ENCODE assay signal across 1 cellular context in the genomic region with DNA sequence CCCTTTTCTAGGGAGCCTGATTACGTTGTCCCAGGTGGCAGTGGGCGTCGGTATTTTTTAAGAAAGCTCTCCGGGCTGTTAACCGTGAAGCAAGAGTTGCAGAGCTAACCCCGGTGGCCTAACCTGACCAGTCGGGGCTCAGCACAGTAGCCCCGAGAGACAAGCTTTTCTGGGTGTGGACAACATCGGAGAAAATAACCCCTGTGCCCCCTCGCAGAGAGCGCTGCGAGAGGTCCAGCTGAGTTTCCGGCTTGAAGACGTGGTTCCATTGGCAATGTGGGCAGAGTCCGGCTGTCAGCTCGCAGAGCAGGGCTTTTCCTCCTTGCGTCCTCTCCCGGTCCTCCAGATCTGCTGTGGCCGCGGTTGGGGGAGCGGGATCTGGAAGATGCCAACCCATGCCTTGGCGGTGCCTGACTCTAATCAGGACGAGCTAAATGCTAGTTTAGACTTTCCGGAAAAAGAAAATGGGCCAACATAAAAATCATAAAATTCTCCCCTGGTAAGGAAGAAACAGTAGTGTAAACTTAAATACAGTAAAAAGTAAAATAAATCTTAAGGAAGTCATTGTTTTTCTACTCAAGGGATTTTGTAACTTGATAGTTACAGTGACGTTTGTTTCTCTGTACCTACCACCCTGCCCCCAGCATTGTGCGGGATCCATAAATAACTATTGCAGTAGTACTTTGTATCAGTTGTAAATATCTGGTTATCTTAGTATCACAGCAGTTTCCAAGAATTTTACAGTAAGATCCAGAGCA.
TF ChIP-seq lines count a peak whose summit lies in the region.

No MANE protein-coding gene starts in this region.

TF ChIP-seq in K562, 482 proteins besides CTCF, POLR2A, EP300 and RAD21 (continued from another document and continues in another):
- TF ChIP-seq, protein P1, sequence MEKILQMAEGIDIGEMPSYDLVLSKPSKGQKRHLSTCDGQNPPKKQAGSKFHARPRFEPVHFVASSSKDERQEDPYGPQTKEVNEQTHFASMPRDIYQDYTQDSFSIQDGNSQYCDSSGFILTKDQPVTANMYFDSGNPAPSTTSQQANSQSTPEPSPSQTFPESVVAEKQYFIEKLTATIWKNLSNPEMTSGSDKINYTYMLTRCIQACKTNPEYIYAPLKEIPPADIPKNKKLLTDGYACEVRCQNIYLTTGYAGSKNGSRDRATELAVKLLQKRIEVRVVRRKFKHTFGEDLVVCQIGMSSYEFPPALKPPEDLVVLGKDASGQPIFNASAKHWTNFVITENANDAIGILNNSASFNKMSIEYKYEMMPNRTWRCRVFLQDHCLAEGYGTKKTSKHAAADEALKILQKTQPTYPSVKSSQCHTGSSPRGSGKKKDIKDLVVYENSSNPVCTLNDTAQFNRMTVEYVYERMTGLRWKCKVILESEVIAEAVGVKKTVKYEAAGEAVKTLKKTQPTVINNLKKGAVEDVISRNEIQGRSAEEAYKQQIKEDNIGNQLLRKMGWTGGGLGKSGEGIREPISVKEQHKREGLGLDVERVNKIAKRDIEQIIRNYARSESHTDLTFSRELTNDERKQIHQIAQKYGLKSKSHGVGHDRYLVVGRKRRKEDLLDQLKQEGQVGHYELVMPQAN (IDR thresholded peaks at IDR 0.05; ENCODE audit: borderline replicate concordance): peak; percentile 79; the same call in 1 of the 2 replicates
- peak; percentile 24 to 41; a peak in 1 of 4 replicates for TF ChIP-seq MAZ (CRISPR knock-in tag; conservative IDR thresholded peaks at IDR 0.05 in 1 of 2, IDR thresholded peaks at IDR 0.05 in 1 of 2)
- TF ChIP-seq HDAC1 (IDR thresholded peaks at IDR 0.05): no peak
- no peak for TF ChIP-seq CBX3 (IDR thresholded peaks at IDR 0.05; ENCODE audit: borderline replicate concordance in 1 of 2, low read length in 2 of 2)
- TF ChIP-seq, protein P2, sequence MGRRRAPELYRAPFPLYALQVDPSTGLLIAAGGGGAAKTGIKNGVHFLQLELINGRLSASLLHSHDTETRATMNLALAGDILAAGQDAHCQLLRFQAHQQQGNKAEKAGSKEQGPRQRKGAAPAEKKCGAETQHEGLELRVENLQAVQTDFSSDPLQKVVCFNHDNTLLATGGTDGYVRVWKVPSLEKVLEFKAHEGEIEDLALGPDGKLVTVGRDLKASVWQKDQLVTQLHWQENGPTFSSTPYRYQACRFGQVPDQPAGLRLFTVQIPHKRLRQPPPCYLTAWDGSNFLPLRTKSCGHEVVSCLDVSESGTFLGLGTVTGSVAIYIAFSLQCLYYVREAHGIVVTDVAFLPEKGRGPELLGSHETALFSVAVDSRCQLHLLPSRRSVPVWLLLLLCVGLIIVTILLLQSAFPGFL (CRISPR knock-in tag; IDR thresholded peaks at IDR 0.05): 0 out of 2 replicates have a peak, but pooled peaks have one; percentile 42
- TF ChIP-seq PHB2 (IDR thresholded peaks at IDR 0.05; ENCODE audit: low read depth): no peak
- TF ChIP-seq, protein P3, sequence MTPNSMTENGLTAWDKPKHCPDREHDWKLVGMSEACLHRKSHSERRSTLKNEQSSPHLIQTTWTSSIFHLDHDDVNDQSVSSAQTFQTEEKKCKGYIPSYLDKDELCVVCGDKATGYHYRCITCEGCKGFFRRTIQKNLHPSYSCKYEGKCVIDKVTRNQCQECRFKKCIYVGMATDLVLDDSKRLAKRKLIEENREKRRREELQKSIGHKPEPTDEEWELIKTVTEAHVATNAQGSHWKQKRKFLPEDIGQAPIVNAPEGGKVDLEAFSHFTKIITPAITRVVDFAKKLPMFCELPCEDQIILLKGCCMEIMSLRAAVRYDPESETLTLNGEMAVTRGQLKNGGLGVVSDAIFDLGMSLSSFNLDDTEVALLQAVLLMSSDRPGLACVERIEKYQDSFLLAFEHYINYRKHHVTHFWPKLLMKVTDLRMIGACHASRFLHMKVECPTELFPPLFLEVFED (CRISPR knock-in tag; conservative IDR thresholded peaks at IDR 0.05): no peak
- TF ChIP-seq ZNF780A (CRISPR knock-in tag; IDR thresholded peaks at IDR 0.05): no peak
- TF ChIP-seq CSDE1 (IDR thresholded peaks at IDR 0.05): no peak
- no peak for TF ChIP-seq TRIM28 (IDR thresholded peaks at IDR 0.05)
- TF ChIP-seq, protein P4, sequence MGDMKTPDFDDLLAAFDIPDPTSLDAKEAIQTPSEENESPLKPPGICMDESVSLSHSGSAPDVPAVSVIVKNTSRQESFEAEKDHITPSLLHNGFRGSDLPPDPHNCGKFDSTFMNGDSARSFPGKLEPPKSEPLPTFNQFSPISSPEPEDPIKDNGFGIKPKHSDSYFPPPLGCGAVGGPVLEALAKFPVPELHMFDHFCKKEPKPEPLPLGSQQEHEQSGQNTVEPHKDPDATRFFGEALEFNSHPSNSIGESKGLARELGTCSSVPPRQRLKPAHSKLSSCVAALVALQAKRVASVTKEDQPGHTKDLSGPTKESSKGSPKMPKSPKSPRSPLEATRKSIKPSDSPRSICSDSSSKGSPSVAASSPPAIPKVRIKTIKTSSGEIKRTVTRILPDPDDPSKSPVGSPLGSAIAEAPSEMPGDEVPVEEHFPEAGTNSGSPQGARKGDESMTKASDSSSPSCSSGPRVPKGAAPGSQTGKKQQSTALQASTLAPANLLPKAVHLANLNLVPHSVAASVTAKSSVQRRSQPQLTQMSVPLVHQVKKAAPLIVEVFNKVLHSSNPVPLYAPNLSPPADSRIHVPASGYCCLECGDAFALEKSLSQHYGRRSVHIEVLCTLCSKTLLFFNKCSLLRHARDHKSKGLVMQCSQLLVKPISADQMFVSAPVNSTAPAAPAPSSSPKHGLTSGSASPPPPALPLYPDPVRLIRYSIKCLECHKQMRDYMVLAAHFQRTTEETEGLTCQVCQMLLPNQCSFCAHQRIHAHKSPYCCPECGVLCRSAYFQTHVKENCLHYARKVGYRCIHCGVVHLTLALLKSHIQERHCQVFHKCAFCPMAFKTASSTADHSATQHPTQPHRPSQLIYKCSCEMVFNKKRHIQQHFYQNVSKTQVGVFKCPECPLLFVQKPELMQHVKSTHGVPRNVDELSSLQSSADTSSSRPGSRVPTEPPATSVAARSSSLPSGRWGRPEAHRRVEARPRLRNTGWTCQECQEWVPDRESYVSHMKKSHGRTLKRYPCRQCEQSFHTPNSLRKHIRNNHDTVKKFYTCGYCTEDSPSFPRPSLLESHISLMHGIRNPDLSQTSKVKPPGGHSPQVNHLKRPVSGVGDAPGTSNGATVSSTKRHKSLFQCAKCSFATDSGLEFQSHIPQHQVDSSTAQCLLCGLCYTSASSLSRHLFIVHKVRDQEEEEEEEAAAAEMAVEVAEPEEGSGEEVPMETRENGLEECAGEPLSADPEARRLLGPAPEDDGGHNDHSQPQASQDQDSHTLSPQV (IDR thresholded peaks at IDR 0.05): peak; percentile 53; the same call in 1 of the 2 replicates
- no peak for TF ChIP-seq SIN3B (IDR thresholded peaks at IDR 0.05; ENCODE audit: low read depth)
- no peak for TF ChIP-seq ZNF77 (CRISPR knock-in tag; IDR thresholded peaks at IDR 0.05)
- TF ChIP-seq, protein P5, sequence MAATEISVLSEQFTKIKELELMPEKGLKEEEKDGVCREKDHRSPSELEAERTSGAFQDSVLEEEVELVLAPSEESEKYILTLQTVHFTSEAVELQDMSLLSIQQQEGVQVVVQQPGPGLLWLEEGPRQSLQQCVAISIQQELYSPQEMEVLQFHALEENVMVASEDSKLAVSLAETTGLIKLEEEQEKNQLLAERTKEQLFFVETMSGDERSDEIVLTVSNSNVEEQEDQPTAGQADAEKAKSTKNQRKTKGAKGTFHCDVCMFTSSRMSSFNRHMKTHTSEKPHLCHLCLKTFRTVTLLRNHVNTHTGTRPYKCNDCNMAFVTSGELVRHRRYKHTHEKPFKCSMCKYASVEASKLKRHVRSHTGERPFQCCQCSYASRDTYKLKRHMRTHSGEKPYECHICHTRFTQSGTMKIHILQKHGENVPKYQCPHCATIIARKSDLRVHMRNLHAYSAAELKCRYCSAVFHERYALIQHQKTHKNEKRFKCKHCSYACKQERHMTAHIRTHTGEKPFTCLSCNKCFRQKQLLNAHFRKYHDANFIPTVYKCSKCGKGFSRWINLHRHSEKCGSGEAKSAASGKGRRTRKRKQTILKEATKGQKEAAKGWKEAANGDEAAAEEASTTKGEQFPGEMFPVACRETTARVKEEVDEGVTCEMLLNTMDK (IDR thresholded peaks at IDR 0.05; ENCODE audit: borderline replicate concordance, insufficient read depth, low read depth, low read length, poor library complexity, severe bottlenecking): no peak
- no peak for TF ChIP-seq ZNF785 (CRISPR knock-in tag; IDR thresholded peaks at IDR 0.05)
- TF ChIP-seq, protein P6, sequence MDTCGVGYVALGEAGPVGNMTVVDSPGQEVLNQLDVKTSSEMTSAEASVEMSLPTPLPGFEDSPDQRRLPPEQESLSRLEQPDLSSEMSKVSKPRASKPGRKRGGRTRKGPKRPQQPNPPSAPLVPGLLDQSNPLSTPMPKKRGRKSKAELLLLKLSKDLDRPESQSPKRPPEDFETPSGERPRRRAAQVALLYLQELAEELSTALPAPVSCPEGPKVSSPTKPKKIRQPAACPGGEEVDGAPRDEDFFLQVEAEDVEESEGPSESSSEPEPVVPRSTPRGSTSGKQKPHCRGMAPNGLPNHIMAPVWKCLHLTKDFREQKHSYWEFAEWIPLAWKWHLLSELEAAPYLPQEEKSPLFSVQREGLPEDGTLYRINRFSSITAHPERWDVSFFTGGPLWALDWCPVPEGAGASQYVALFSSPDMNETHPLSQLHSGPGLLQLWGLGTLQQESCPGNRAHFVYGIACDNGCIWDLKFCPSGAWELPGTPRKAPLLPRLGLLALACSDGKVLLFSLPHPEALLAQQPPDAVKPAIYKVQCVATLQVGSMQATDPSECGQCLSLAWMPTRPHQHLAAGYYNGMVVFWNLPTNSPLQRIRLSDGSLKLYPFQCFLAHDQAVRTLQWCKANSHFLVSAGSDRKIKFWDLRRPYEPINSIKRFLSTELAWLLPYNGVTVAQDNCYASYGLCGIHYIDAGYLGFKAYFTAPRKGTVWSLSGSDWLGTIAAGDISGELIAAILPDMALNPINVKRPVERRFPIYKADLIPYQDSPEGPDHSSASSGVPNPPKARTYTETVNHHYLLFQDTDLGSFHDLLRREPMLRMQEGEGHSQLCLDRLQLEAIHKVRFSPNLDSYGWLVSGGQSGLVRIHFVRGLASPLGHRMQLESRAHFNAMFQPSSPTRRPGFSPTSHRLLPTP (IDR thresholded peaks at IDR 0.05; ENCODE audit: borderline replicate concordance, extremely low read depth, insufficient read length): no peak
- TF ChIP-seq, protein P7, sequence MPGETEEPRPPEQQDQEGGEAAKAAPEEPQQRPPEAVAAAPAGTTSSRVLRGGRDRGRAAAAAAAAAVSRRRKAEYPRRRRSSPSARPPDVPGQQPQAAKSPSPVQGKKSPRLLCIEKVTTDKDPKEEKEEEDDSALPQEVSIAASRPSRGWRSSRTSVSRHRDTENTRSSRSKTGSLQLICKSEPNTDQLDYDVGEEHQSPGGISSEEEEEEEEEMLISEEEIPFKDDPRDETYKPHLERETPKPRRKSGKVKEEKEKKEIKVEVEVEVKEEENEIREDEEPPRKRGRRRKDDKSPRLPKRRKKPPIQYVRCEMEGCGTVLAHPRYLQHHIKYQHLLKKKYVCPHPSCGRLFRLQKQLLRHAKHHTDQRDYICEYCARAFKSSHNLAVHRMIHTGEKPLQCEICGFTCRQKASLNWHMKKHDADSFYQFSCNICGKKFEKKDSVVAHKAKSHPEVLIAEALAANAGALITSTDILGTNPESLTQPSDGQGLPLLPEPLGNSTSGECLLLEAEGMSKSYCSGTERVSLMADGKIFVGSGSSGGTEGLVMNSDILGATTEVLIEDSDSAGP (CRISPR knock-in tag; IDR thresholded peaks at IDR 0.05): no peak
- TF ChIP-seq SMAD3 (CRISPR knock-in tag; conservative IDR thresholded peaks at IDR 0.05): no peak
- TF ChIP-seq SMARCB1 (IDR thresholded peaks at IDR 0.05; ENCODE audit: insufficient read length, low read depth): no peak
- TF ChIP-seq, protein P8, sequence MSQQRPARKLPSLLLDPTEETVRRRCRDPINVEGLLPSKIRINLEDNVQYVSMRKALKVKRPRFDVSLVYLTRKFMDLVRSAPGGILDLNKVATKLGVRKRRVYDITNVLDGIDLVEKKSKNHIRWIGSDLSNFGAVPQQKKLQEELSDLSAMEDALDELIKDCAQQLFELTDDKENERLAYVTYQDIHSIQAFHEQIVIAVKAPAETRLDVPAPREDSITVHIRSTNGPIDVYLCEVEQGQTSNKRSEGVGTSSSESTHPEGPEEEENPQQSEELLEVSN (IDR thresholded peaks at IDR 0.05; ENCODE audit: borderline replicate concordance in 1 of 2, extremely low read depth in 1 of 2, insufficient read depth in 1 of 2, insufficient read length in 1 of 2, low read depth in 1 of 2, low read length in 1 of 2, poor library complexity in 1 of 2, severe bottlenecking in 1 of 2): peak in 1 of 2 experiments; percentile 8
- TF ChIP-seq MTA3 (IDR thresholded peaks at IDR 0.05; ENCODE audit: borderline replicate concordance): peak; percentile 43; the same call in 1 of the 2 replicates
- no peak for TF ChIP-seq NFXL1 (CRISPR knock-in tag; IDR thresholded peaks at IDR 0.05)
- TF ChIP-seq MAFF (IDR thresholded peaks at IDR 0.05; ENCODE audit: low read length): no peak
- no peak; the same call in 1 of the 2 replicates for TF ChIP-seq LEF1 (IDR thresholded peaks at IDR 0.05)
- TF ChIP-seq, protein P9, sequence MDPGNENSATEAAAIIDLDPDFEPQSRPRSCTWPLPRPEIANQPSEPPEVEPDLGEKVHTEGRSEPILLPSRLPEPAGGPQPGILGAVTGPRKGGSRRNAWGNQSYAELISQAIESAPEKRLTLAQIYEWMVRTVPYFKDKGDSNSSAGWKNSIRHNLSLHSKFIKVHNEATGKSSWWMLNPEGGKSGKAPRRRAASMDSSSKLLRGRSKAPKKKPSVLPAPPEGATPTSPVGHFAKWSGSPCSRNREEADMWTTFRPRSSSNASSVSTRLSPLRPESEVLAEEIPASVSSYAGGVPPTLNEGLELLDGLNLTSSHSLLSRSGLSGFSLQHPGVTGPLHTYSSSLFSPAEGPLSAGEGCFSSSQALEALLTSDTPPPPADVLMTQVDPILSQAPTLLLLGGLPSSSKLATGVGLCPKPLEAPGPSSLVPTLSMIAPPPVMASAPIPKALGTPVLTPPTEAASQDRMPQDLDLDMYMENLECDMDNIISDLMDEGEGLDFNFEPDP (CRISPR knock-in tag; IDR thresholded peaks at IDR 0.05): no peak
- TF ChIP-seq ATF7 (IDR thresholded peaks at IDR 0.05): no peak
- TF ChIP-seq STAG1 (CRISPR knock-in tag; IDR thresholded peaks at IDR 0.05; ENCODE audit: borderline replicate concordance): no peak
- no peak for TF ChIP-seq ASH1L (IDR thresholded peaks at IDR 0.05; ENCODE audit: borderline replicate concordance, low read depth, partially characterized antibody)
- TF ChIP-seq CREBBP (IDR thresholded peaks at IDR 0.05; ENCODE audit: low read depth, low read length): no peak
- TF ChIP-seq, protein P10, sequence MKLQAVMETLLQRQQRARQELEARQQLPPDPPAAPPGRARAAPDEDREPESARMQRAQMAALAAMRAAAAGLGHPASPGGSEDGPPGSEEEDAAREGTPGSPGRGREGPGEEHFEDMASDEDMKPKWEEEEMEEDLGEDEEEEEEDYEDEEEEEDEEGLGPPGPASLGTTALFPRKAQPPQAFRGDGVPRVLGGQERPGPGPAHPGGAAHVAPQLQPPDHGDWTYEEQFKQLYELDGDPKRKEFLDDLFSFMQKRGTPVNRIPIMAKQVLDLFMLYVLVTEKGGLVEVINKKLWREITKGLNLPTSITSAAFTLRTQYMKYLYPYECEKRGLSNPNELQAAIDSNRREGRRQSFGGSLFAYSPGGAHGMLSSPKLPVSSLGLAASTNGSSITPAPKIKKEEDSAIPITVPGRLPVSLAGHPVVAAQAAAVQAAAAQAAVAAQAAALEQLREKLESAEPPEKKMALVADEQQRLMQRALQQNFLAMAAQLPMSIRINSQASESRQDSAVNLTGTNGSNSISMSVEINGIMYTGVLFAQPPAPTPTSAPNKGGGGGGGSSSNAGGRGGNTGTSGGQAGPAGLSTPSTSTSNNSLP (IDR thresholded peaks at IDR 0.05; ENCODE audit: borderline replicate concordance, low read depth, low read length): no peak
- no peak for TF ChIP-seq ZNF253 (CRISPR knock-in tag; conservative IDR thresholded peaks at IDR 0.05)
- TF ChIP-seq CCNT2 (IDR thresholded peaks at IDR 0.05; ENCODE audit: borderline replicate concordance, extremely low read depth, insufficient read length, low read depth, low read length): no peak
- TF ChIP-seq KLF13 (tag; IDR thresholded peaks at IDR 0.05; ENCODE audit: borderline replicate concordance, low read depth): no peak
- no peak for TF ChIP-seq DDX20 (tag; IDR thresholded peaks at IDR 0.05; ENCODE audit: low read depth)
